Comparison of ENCODE assay signal across 10 cellular contexts in the genomic region with DNA sequence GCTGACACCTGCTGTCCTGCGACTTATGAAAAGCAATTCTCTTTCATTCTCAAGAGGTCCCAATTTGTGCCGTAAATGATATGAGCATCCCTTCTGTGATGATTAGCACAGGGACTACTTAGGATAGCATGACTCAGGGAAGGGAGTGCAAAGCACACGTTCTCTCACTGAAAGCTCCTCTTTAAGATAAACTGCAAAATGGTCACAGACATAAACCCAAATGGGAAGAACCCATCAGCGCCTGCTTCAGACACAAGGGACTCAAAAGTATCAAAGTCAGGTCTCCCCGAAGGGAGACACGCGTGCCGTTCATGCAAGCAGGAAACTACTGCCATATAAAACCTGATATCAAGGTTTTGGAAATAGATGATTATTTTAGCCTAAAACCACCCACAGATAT. TPM values are rescaled to one million over a fixed set of nuclear protein-coding genes. Genes with fewer than 3 reads are reported as not detected.
"Had no signal": no experiment of that assay in that cellular context is flagged by ENCODE, and none has a peak within 500 bp of the region (broad histone marks: within the 10 kb centered on the region; RNA-seq: fewer than 3 reads in every experiment).

No MANE protein-coding gene starts in this region.

- DNase-seq: GM23248, GOT3, H7, H9, HCEC 1CT, HFFc6 had no signal

- ATAC-seq: GM23338, HCT116 had no signal

- H3K4me3 Mint-ChIP-seq: GM23338, H9, HFFc6 had no signal

- H3K4me3 ChIP-seq: GM23248, GM23338, HAP-1 had no signal

- H3K27ac ChIP-seq: GM23248 had no signal

- H3K9ac ChIP-seq: GM23248 had no signal

- H3K27ac Mint-ChIP-seq: GM23338, H9, HFFc6 had no signal

- H3K4me1 ChIP-seq: HAP-1 had no signal

- H3K36me3 ChIP-seq: HAP-1 had no signal

- H3K4me1 Mint-ChIP-seq: GM23338 had no signal

- H3K9me3 ChIP-seq: HAP-1 had no signal

RNA-seq across cellular contexts. Expression of a gene that starts 33.9 kb away (rescaled TPM):
- total RNA-seq: GM23248, GM23338, H1, H7, H9, HFFc6 had no signal
- polyA plus RNA-seq: GM23248, GM23338, H1 had no signal
